In the genomic region with DNA sequence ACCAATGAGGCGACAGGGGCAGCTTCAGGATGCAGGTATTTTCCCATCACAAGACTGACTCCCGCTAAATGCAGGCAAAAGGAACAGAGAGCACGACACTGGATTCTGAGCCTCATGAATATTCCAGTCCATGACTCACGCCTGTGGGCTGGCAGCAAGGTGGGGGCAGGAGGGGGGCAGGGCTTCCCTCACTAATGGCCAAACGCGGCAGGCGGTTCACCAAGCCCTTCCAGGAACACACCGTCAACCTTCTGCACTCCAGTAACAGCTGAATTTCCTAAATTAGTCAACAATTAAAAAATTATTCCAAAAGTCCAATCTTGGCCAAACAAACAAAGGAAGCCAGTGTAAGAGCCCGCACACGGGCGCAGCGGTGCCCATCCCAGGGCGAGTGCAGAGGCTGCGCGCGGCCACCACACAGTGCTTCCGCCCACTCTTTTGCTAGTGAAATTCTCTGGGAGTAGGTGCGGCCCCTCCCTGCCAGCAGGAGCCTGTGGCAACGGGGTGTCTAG, we compare ENCODE assay signal across 12 cellular contexts. TPM values are rescaled to one million over a fixed set of nuclear protein-coding genes. Genes with fewer than 3 reads are reported as not detected.
A peak's percentile ranks its signal among the peaks of the same experiment; 100 is the strongest.
DNase-seq lines count a peak whose midpoint lies in the region; ATAC-seq and TF ChIP-seq lines count a peak whose summit lies in the region.
"Had no signal": no experiment of that assay in that cellular context is flagged by ENCODE, and none has a peak within 500 bp of the region (broad histone marks: within the 10 kb centered on the region; RNA-seq: fewer than 3 reads in every experiment).

No MANE protein-coding gene starts in this region.

- no TSS peak for BruUV-seq in MCF 10A (replicated peaks; lab: Mats Ljungman, UMichigan)

- H3K27me3 ChIP-seq in breast epithelium = no peaks in the 10 kb centered on the region
- H3K27me3 ChIP-seq in prostate gland (replicated peaks; ENCODE audit: insufficient read depth) = no peaks in the 10 kb centered on the region
- H3K27me3 ChIP-seq: upper lobe of right lung had no signal

- POLR2A ChIA-PET in MCF 10A (lab: Yijun Ruan, JAX) = no interaction called here

- no peaks in the 10 kb centered on the region for H3K27me3 Mint-ChIP-seq in MCF 10A (ENCODE audit: insufficient read depth, unreplicated experiment)
- H3K27me3 Mint-ChIP-seq: activated naive CD4-positive, alpha-beta T cell treated with anti-CD3 and anti-CD28 coated beads, Interleukin-2, amount 10 ng/mL, durations not matched to agents 7 days and 5 days had no signal

- H3K4me3 ChIP-seq in breast epithelium (no peak overlapping the region), cardiac fibroblast (replicated peaks in 1 of 2; ENCODE audit: low read depth in 2 of 2, low read length in 2 of 2) (no peak overlapping the region), prostate gland (no peak overlapping the region)
- H3K4me3 ChIP-seq: upper lobe of right lung had no signal

- no peaks in the 10 kb centered on the region for H3K9me3 ChIP-seq in breast epithelium
- no peaks in the 10 kb centered on the region for H3K9me3 ChIP-seq in prostate gland
- H3K9me3 ChIP-seq: upper lobe of right lung had no signal

- H3K4me3 Mint-ChIP-seq in MCF 10A (ENCODE audit: unreplicated experiment) = no peak overlapping the region
- H3K4me3 Mint-ChIP-seq: activated naive CD4-positive, alpha-beta T cell treated with anti-CD3 and anti-CD28 coated beads, Interleukin-2, amount 10 ng/mL, durations not matched to agents 7 days and 5 days had no signal

- WGBS in prostate gland = 87% methylated on average over 19 of the region's 19 CpGs

- H3K27ac ChIP-seq in breast epithelium (no peak overlapping the region), prostate gland (no peak overlapping the region)
- H3K27ac ChIP-seq: C4-2B, upper lobe of right lung had no signal

- CTCF ChIA-PET in MCF 10A (lab: Yijun Ruan, JAX) = interaction anchor here (0.6 to 1.2 kb wide), 2 partner anchors 63 to 70 kb away, joined by 3 to 4 read pairs; no protein-coding TSS in a partner anchor

- H3K36me3 Mint-ChIP-seq in MCF 10A (ENCODE audit: insufficient read depth, unreplicated experiment) = peaks cover 16% of the 10 kb centered on the region
- H3K36me3 Mint-ChIP-seq: activated naive CD4-positive, alpha-beta T cell treated with anti-CD3 and anti-CD28 coated beads, Interleukin-2, amount 10 ng/mL, durations not matched to agents 7 days and 5 days had no signal

- TF ChIP-seq POLR2A in breast epithelium (IDR thresholded peaks at IDR 0.05) (no peak), prostate gland (IDR thresholded peaks at IDR 0.05) (no peak)

- H3K27ac Mint-ChIP-seq in MCF 10A (ENCODE audit: low read depth, unreplicated experiment) = no peak overlapping the region
- H3K27ac Mint-ChIP-seq: activated naive CD4-positive, alpha-beta T cell treated with anti-CD3 and anti-CD28 coated beads, Interleukin-2, amount 10 ng/mL, durations not matched to agents 7 days and 5 days had no signal

- no peaks in the 10 kb centered on the region for H3K4me1 Mint-ChIP-seq in MCF 10A (ENCODE audit: insufficient read depth, unreplicated experiment)
- H3K4me1 Mint-ChIP-seq: activated naive CD4-positive, alpha-beta T cell treated with anti-CD3 and anti-CD28 coated beads, Interleukin-2, amount 10 ng/mL, durations not matched to agents 7 days and 5 days had no signal

- peak; percentile 26 for DNase-seq in MCF 10A (ENCODE audit: unreplicated experiment)
- DNase-seq in breast epithelium (ENCODE audit: low spot score in 2 of 2) = no peak
- DNase-seq in cardiac fibroblast (ENCODE audit: low read depth in 2 of 2) = peak; percentile 37 to 39
- peak; percentile 86 for DNase-seq in kidney tubule cell (ENCODE audit: low spot score)
- no peak for DNase-seq in LoVo (ENCODE audit: low spot score)
- DNase-seq in prostate gland (ENCODE audit: low spot score) = no peak
- no peak for DNase-seq in NK-92 treated with Interleukin-12 subunit alpha and Interleukin-12 subunit beta, amount 100 ng/mL, for 24 hours (lab: John Stamatoyannopoulos, UW)
- DNase-seq: activated naive CD4-positive, alpha-beta T cell treated with anti-CD3 and anti-CD28 coated beads, Interleukin-2, amount 10 ng/mL, durations not matched to agents 7 days and 5 days; NCI-H1694 treated with DMSO at 0.1 percent for 48 hours; upper lobe of right lung had no signal

- no peaks in the 10 kb centered on the region for H3K4me1 ChIP-seq in breast epithelium
- no peaks in the 10 kb centered on the region for H3K4me1 ChIP-seq in prostate gland (replicated peaks)
- H3K4me1 ChIP-seq: upper lobe of right lung had no signal

- TF ChIP-seq CTCF in MCF 10A (IDR thresholded peaks at IDR 0.05; ENCODE audit: unreplicated experiment) (no peak), breast epithelium (IDR thresholded peaks at IDR 0.05) (no peak), cardiac fibroblast (IDR thresholded peaks at IDR 0.05; ENCODE audit: low read depth, low read length) (no peak), prostate gland (IDR thresholded peaks at IDR 0.05) (no peak)

- no peaks in the 10 kb centered on the region for H3K9me3 Mint-ChIP-seq in MCF 10A (ENCODE audit: unreplicated experiment)
- H3K9me3 Mint-ChIP-seq: activated naive CD4-positive, alpha-beta T cell treated with anti-CD3 and anti-CD28 coated beads, Interleukin-2, amount 10 ng/mL, durations not matched to agents 7 days and 5 days had no signal

- intact Hi-C loops in MCF 10A (cut with micrococcal nuclease) (no loop called here), breast epithelium (cut with DNase I; ENCODE audit: low total_unique reads) (no loop called here), prostate gland (cut with DNase I) (no loop called here)

- H3K36me3 ChIP-seq in breast epithelium (no peaks in the 10 kb centered on the region), prostate gland (no peaks in the 10 kb centered on the region)
- H3K36me3 ChIP-seq: upper lobe of right lung had no signal

- ATAC-seq in HG03442 (IDR thresholded peaks at IDR 0.05; ENCODE audit: unreplicated experiment) = no peak
- ATAC-seq: upper lobe of right lung had no signal

RNA-seq across cellular contexts. Expression of gene GPR153, which starts 12.5 kb away (rescaled TPM):
- 4.6 and 5.0 TPM in 2 replicates for total RNA-seq in MCF 10A (2022)
- total RNA-seq in breast epithelium = 10 to 100 TPM in 1 of 3 donors, 1 to 10 TPM in 2; 5.4 to 34.6 (median 6.6) TPM
- 1 to 10 TPM; 3.2 to 7.6 TPM for total RNA-seq in prostate gland

RNA-seq across cellular contexts. Expression of gene HES3, which starts 29.5 kb away (rescaled TPM):
- total RNA-seq in MCF 10A (2022) (not detected in 2 replicates), breast epithelium (not detected), prostate gland (not detected)
- total RNA-seq: upper lobe of right lung had no signal

RNA-seq across cellular contexts. Expression of gene ICMT, which starts 37.7 kb away (rescaled TPM):
- total RNA-seq in MCF 10A (2022) (26.5 and 28.3 TPM in 2 replicates), breast epithelium (10 to 100 TPM; 54.0 to 61.6 (median 54.7) TPM), prostate gland (10 to 100 TPM; 54.2 to 58.3 TPM)

Comparison
In these comparisons a context has a peak if more than half of its experiments do, and no peak if none do; other contexts are left out.
1. DNase-seq: peak in MCF 10A (single experiment), cardiac fibroblast (2 of 2) and kidney tubule cell (single experiment); none in breast epithelium (0 of 2), LoVo (single experiment), prostate gland (single experiment) and NK-92 treated with Interleukin-12 subunit alpha and Interleukin-12 subunit beta, amount 100 ng/mL, for 24 hours (single experiment).